24 cellular contexts compared by ENCODE assay signal in the genomic region with DNA sequence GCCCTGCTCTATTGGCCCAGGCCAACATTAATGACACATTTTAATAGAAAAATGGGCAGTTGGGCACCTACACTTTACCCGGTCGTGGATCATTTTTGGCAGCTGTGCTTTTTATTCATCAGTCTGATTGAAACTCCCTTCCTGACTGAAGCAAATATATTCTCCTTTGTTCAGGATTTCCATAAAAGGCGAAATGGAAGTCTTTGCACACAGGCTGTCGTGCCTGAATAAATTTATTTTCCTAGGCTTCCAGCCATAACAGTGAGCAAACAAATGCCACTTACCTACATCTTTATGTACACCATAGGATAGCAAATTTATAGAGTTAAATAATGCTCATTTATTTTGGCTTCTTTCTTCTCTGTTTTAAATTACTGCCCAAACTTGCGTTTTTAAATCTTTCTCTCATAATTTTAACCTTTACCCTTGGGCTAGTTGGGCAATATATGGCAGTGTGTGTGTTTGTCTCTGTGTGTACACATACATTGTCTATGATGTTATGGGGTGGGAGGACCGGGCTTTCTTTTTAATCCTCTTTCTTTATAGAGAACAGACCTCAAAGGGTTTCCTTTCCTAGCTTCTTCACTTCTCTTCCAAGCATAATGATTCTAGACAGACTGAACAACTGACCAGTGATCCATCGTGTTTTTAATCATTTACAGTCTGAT.
DNase-seq lines count a peak whose midpoint lies in the region; ATAC-seq, FAIRE-seq and TF ChIP-seq lines count a peak whose summit lies in the region.
"Had no signal": no experiment of that assay in that cellular context is flagged by ENCODE, and none has a peak within 500 bp of the region (broad histone marks: within the 10 kb centered on the region; RNA-seq: fewer than 3 reads in every experiment).

No MANE protein-coding gene starts in this region.

- H3K4me3 Mint-ChIP-seq in type B pancreatic cell: no peak overlapping the region
- H3K4me3 Mint-ChIP-seq: activated T-cell treated with anti-CD3 and anti-CD28 coated beads, Interleukin-2, amount 50 U/mL, for 4 hours; dendritic cell treated with granulocyte-macrophage colony-stimulating factor and Interleukin-4, amounts not matched to agents 40 ng/mL and 50 ng/mL, for 4 days; immature natural killer cell; memory B cell; natural killer cell treated with Interleukin-12 subunit alpha and Interleukin-12 subunit beta and Interleukin-15 and Interleukin-18, amount 100 ng/mL, for 72 hours had no signal

- no peak for ATAC-seq in GM21423 (IDR thresholded peaks at IDR 0.05; ENCODE audit: unreplicated experiment)
- ATAC-seq: activated naive CD4-positive, alpha-beta T cell treated with anti-CD3 and anti-CD28 coated beads, Interleukin-2, amount 50 U/mL, for 72 hours; activated T-cell treated with anti-CD3 and anti-CD28 coated beads, Interleukin-2, amount 50 U/mL, for 4 hours; esophagus mucosa; natural killer cell treated with Interleukin-12 subunit alpha and Interleukin-12 subunit beta and Interleukin-15 and Interleukin-18, amount 100 ng/mL, for 72 hours; Panc1 had no signal

- TF ChIP-seq CTCF in 22Rv1 (IDR thresholded peaks at IDR 0.05) (no peak), endothelial cell of umbilical vein (IDR thresholded peaks at IDR 0.05; ENCODE audit: extremely low read depth in 1 of 2, insufficient read depth in 1 of 2, low read depth in 1 of 2, low read length in 2 of 2) (no peak), foreskin fibroblast (IDR thresholded peaks at IDR 0.05; ENCODE audit: low read depth, low read length) (no peak), type B pancreatic cell (conservative IDR thresholded peaks at IDR 0.05) (no peak)

- H3K9ac ChIP-seq in endothelial cell of umbilical vein (replicated peaks; ENCODE audit: extremely low read depth, insufficient read depth, low read length): no peak overlapping the region

- H2AFZ ChIP-seq in endothelial cell of umbilical vein (ENCODE audit: low read depth, low read length): peak overlapping the region; percentile 37

- DNase-seq in NCI-H1105 (lab: John Stamatoyannopoulos, UW) (peak; percentile 65), NCI-H526 treated with DMSO at 0.1 percent for 48 hours (lab: John Stamatoyannopoulos, UW) (peak; percentile 7), endothelial cell of umbilical vein (ENCODE audit: low read depth, low spot score) (peak; percentile 49), foreskin fibroblast (no peak), type B pancreatic cell (ENCODE audit: extremely low spot score, unreplicated experiment) (no peak)
- no peak for DNase-seq in activated CD4-positive, alpha-beta T cell treated with anti-CD3 and anti-CD28 coated beads, Interleukin-2, amount 50 U/mL, for 48 hours
- DNase-seq: activated CD4-positive, alpha-beta T cell treated with anti-CD3 and anti-CD28 coated beads, Interleukin-2, amount 50 U/mL, for 1 hour; activated T-cell treated with anti-CD3 and anti-CD28 coated beads, Interleukin-2, amount 50 U/mL, for 4 hours; brain microvascular endothelial cell; GF-D8; H7; immature natural killer cell; Kasumi-1 had no signal

- no peak for FAIRE-seq in endothelial cell of umbilical vein (lab: Jason Lieb, UNC)
- FAIRE-seq: GM12892 had no signal

- H3K27me3 ChIP-seq in endothelial cell of umbilical vein (ENCODE audit: control insufficient read depth in 2 of 2, insufficient read depth in 2 of 2, low read length in 2 of 2): no peaks in the 10 kb centered on the region
- H3K27me3 ChIP-seq: brain microvascular endothelial cell, right atrium auricular region, vagina had no signal

- H3K27ac Mint-ChIP-seq in type B pancreatic cell: no peak overlapping the region
- H3K27ac Mint-ChIP-seq: activated naive CD4-positive, alpha-beta T cell treated with anti-CD3 and anti-CD28 coated beads, Interleukin-2, amount 50 U/mL, for 72 hours; dendritic cell treated with granulocyte-macrophage colony-stimulating factor and Interleukin-4, amounts not matched to agents 40 ng/mL and 50 ng/mL, for 4 days; immature natural killer cell; memory B cell; natural killer cell treated with Interleukin-12 subunit alpha and Interleukin-12 subunit beta and Interleukin-15 and Interleukin-18, amount 100 ng/mL, for 72 hours had no signal

- peaks cover 14% of the 10 kb centered on the region for H3K4me1 Mint-ChIP-seq in type B pancreatic cell (ENCODE audit: unreplicated experiment)
- H3K4me1 Mint-ChIP-seq: immature natural killer cell, memory B cell had no signal

- CTCF ChIA-PET in endothelial cell of umbilical vein (lab: Charles Lee): interaction anchor here (1.5 to 2.0 kb wide), 2 partner anchors 9 to 17 kb away, joined by 4 read pairs; no protein-coding TSS in a partner anchor

- H4K20me1 ChIP-seq in endothelial cell of umbilical vein (replicated peaks; ENCODE audit: control insufficient read depth, extremely low read depth, insufficient read depth, low read length): no peaks in the 10 kb centered on the region

- no peaks in the 10 kb centered on the region for H3K79me2 ChIP-seq in endothelial cell of umbilical vein (ENCODE audit: control insufficient read depth, insufficient read depth, low read length)

- no peaks in the 10 kb centered on the region for H3K9me1 ChIP-seq in endothelial cell of umbilical vein (replicated peaks; ENCODE audit: control insufficient read depth, extremely low read depth, insufficient read depth, low read length)

- no TSS peak for BruUV-seq in endothelial cell of umbilical vein (replicated peaks; lab: Mats Ljungman, UMichigan)

- peaks cover 4% of the 10 kb centered on the region for H3K36me3 Mint-ChIP-seq in type B pancreatic cell
- H3K36me3 Mint-ChIP-seq: immature natural killer cell; memory B cell; natural killer cell treated with Interleukin-12 subunit alpha and Interleukin-12 subunit beta and Interleukin-15 and Interleukin-18, amount 100 ng/mL, for 72 hours had no signal

- intact Hi-C loops in endothelial cell of umbilical vein (cut with micrococcal nuclease): no loop called here

- H3K9me3 Mint-ChIP-seq in type B pancreatic cell: peaks cover 6% of the 10 kb centered on the region
- H3K9me3 Mint-ChIP-seq: immature natural killer cell; memory B cell; natural killer cell treated with Interleukin-12 subunit alpha and Interleukin-12 subunit beta and Interleukin-15 and Interleukin-18, amount 100 ng/mL, for 72 hours had no signal

- no peaks in the 10 kb centered on the region for H3K27me3 Mint-ChIP-seq in type B pancreatic cell
- H3K27me3 Mint-ChIP-seq: dendritic cell treated with granulocyte-macrophage colony-stimulating factor and Interleukin-4, amounts not matched to agents 40 ng/mL and 50 ng/mL, for 4 days; memory B cell had no signal

- POLR2A ChIA-PET in endothelial cell of umbilical vein (lab: Charles Lee): no interaction called here

- H3K4me3 ChIP-seq in endothelial cell of umbilical vein (replicated peaks in 1 of 3; ENCODE audit: insufficient read depth in 1 of 3, low read depth in 1 of 3, low read length in 3 of 3) (no peak overlapping the region), foreskin fibroblast (ENCODE audit: low read depth in 1 of 2, low read length in 2 of 2) (no peak overlapping the region)
- H3K4me3 ChIP-seq: right atrium auricular region, vagina had no signal

- no peak for TF ChIP-seq POLR2A in endothelial cell of umbilical vein (IDR thresholded peaks at IDR 0.05; ENCODE audit: low read depth, low read length)

- no peaks in the 10 kb centered on the region for H3K36me3 ChIP-seq in endothelial cell of umbilical vein (ENCODE audit: control insufficient read depth in 2 of 2, extremely low read depth in 1 of 2, insufficient read depth in 2 of 2, low read length in 2 of 2)
- H3K36me3 ChIP-seq: brain microvascular endothelial cell, right atrium auricular region, vagina had no signal

- H3K4me2 ChIP-seq in endothelial cell of umbilical vein (ENCODE audit: insufficient read depth, low read length): no peak overlapping the region

- H3K27ac ChIP-seq in 22Rv1 (peak overlapping the region; percentile 90), endothelial cell of umbilical vein (ENCODE audit: insufficient read depth, low read depth, low read length) (no peak overlapping the region)
- H3K27ac ChIP-seq: brain microvascular endothelial cell, right atrium auricular region, vagina had no signal

- dilution Hi-C loops in endothelial cell of umbilical vein (cut with MboI; ENCODE audit: extremely low pct_ligation_motif_present, low sequenced_read_pairs): no loop called here

- peaks cover 6% of the 10 kb centered on the region for H3K4me1 ChIP-seq in endothelial cell of umbilical vein (ENCODE audit: control insufficient read depth, extremely low read depth, insufficient read depth, low read length)
- H3K4me1 ChIP-seq: right atrium auricular region had no signal

- no peaks in the 10 kb centered on the region for H3K9me3 ChIP-seq in endothelial cell of umbilical vein (replicated peaks; ENCODE audit: control insufficient read depth, insufficient read depth, low read length)
- H3K9me3 ChIP-seq: right atrium auricular region, vagina had no signal

TF ChIP-seq in endothelial cell of umbilical vein, 7 proteins besides CTCF, POLR2A, EP300 and RAD21:
- TF ChIP-seq GATA2 (IDR thresholded peaks at IDR 0.05; ENCODE audit: insufficient read depth, insufficient read length, low read depth, low read length) (no peak), FOS (IDR thresholded peaks at IDR 0.05; ENCODE audit: borderline replicate concordance, insufficient read depth, low read length) (no peak), JUN (IDR thresholded peaks at IDR 0.05; ENCODE audit: borderline replicate concordance, insufficient read depth, insufficient read length, low read depth) (no peak), MYC (IDR thresholded peaks at IDR 0.05; ENCODE audit: low read depth, low read length) (no peak), POLR2AphosphoS5 (IDR thresholded peaks at IDR 0.05; ENCODE audit: insufficient read depth, low read depth, low read length) (no peak), EZH2 (IDR thresholded peaks at IDR 0.05; ENCODE audit: borderline replicate concordance, low read depth, low read length, severe bottlenecking) (no peak)
- TF ChIP-seq, protein P1, sequence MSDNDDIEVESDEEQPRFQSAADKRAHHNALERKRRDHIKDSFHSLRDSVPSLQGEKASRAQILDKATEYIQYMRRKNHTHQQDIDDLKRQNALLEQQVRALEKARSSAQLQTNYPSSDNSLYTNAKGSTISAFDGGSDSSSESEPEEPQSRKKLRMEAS (IDR thresholded peaks at IDR 0.05; ENCODE audit: insufficient read depth, insufficient read length): no peak
TF ChIP-seq in endothelial cell of umbilical vein: peak in this region for 0.

Comparison
In these comparisons a context has a peak if more than half of its experiments do, and no peak if none do; other contexts are left out.
1. DNase-seq: peak in NCI-H1105 (single experiment), NCI-H526 treated with DMSO at 0.1 percent for 48 hours (single experiment) and endothelial cell of umbilical vein (single experiment); none in foreskin fibroblast (0 of 2), activated CD4-positive, alpha-beta T cell treated with anti-CD3 and anti-CD28 coated beads, Interleukin-2, amount 50 U/mL, for 48 hours (0 of 2) and type B pancreatic cell (single experiment).